32 cellular contexts compared by ENCODE assay signal in the genomic region with DNA sequence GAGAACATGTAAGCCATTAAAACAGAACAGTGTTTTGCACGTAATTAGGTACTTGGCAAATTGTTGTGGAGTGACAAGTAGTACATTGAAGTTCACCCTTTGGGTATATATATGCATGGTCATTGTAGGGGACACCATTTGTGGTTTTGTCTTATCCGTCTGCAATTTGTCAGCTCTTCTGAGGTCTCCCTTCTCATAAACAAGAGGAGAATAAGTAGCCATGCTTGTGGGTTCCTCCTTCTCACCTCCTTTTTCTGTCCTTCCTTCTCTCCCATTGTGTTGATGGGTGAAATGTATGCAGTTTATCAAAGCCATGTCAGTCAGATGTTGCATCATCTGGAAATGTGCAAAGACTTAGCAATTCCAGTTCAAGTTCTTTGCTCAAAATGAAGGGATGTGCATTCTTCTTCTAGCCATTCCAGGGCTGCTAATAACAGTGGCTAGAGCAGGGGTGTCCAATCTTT.
A peak's percentile ranks its signal among the peaks of the same experiment; 100 is the strongest.
DNase-seq lines count a peak whose midpoint lies in the region; ATAC-seq and TF ChIP-seq lines count a peak whose summit lies in the region.
"Had no signal": no experiment of that assay in that cellular context is flagged by ENCODE, and none has a peak within 500 bp of the region (broad histone marks: within the 10 kb centered on the region; RNA-seq: fewer than 3 reads in every experiment).

No MANE protein-coding gene starts in this region.

- no peak overlapping the region for H2AFZ ChIP-seq in IMR-90 (replicated peaks; ENCODE audit: low read length, poor library complexity)
- H2AFZ ChIP-seq: PC-9 had no signal

- no peak overlapping the region for H3K56ac ChIP-seq in IMR-90 (ENCODE audit: extremely low read depth, insufficient read depth, low read length)

- no peak overlapping the region for H3K27ac ChIP-seq in IMR-90 (ENCODE audit: insufficient read depth, low read length)
- H3K27ac ChIP-seq: BLaER1, cardiac muscle cell, PC-9 had no signal

- in situ Hi-C loops in IMR-90 (cut with MboI; ENCODE audit: low sequenced_read_pairs), result no loop called here
- in situ Hi-C loops in HAP-1 (cut with MboI; ENCODE audit: low sequenced_read_pairs), result no loop called here

- H4K91ac ChIP-seq in IMR-90 (ENCODE audit: insufficient read depth, low read depth, low read length), result no peak overlapping the region

- no peak overlapping the region for H3K4ac ChIP-seq in IMR-90 (ENCODE audit: low read depth, low read length)

- no peak overlapping the region for H3K4me2 ChIP-seq in IMR-90 (ENCODE audit: low read depth, low read length)
- H3K4me2 ChIP-seq: BLaER1, PC-9 had no signal

- H3K27me3 ChIP-seq in IMR-90 (ENCODE audit: control insufficient read depth, insufficient read depth, low read length) (no peaks in the 10 kb centered on the region), HAP-1 (ENCODE audit: low read depth) (no peaks in the 10 kb centered on the region)
- H3K27me3 ChIP-seq: BLaER1, cardiac muscle cell, heart right ventricle had no signal

- intact Hi-C loops in IMR-90 (cut with micrococcal nuclease), result no loop called here

- no peak for ATAC-seq in IMR-90 (ENCODE audit: low read depth)
- ATAC-seq in WTC11, result no peak
- no peak for ATAC-seq in GM19351 (IDR thresholded peaks at IDR 0.05; ENCODE audit: unreplicated experiment)
- ATAC-seq: activated CD4-positive, CD25-positive, alpha-beta regulatory T cell treated with anti-CD3 and anti-CD28 coated beads, Interleukin-2, amount 50 U/mL, for 24 hours had no signal

- no peak overlapping the region for H3K23ac ChIP-seq in IMR-90 (ENCODE audit: low read depth, low read length)

- H3K9me3 Mint-ChIP-seq in WTC11, result no peaks in the 10 kb centered on the region
- H3K9me3 Mint-ChIP-seq: activated naive CD4-positive, alpha-beta T cell treated with anti-CD3 and anti-CD28 coated beads, Interleukin-2, amount 10 ng/mL, durations not matched to agents 7 days and 5 days; activated T-helper 1 cell treated with anti-CD3 and anti-CD28 coated beads, Interleukin-12 subunit alpha, Interleukin-12 subunit beta, Interleukin-2, Interleukin-4 antibody, amounts not matched to agents 30 ng/mL and 10 ng/mL and 1 ng/mL, durations not matched to agents 14 hours and 24 hours and 36 hours; endodermal cell had no signal

- H2AK9ac ChIP-seq in IMR-90 (replicated peaks; ENCODE audit: low read depth, low read length, poor library complexity), result no peak overlapping the region

- H3K4me1 ChIP-seq in IMR-90 (ENCODE audit: control insufficient read depth, insufficient read depth, low read length), result peaks cover under 1% of the 10 kb centered on the region; the same call in 1 of the 2 replicates
- H3K4me1 ChIP-seq in HAP-1, result peaks cover 27% of the 10 kb centered on the region
- H3K4me1 ChIP-seq: BLaER1 had no signal

- no peak for TF ChIP-seq CTCF in IMR-90 (conservative IDR thresholded peaks at IDR 0.05; ENCODE audit: low read depth, low read length)
- no peak for TF ChIP-seq CTCF in WTC11 (IDR thresholded peaks at IDR 0.05)

- H2BK5ac ChIP-seq in IMR-90 (ENCODE audit: low read depth, low read length, poor library complexity, severe bottlenecking), result no peak overlapping the region

- BruUV-seq in IMR-90 (replicated peaks; lab: Mats Ljungman, UMichigan), result no TSS peak

- dilution Hi-C loops in IMR-90 (cut with HindIII; ENCODE audit: low sequenced_read_pairs, unreplicated experiment), result no loop called here

- DNase-seq in AG08396 (ENCODE audit: low spot score) (peak; percentile 2), IMR-90 (peak; percentile 2), WTC11 (ENCODE audit: low spot score) (no peak), fibroblast of peridontal ligament (ENCODE audit: extremely low read depth) (peak; percentile 20), putamen (ENCODE audit: low spot score) (no peak), HAP-1 (ENCODE audit: low spot score in 2 of 2) (no peak)
- DNase-seq in activated naive CD4-positive, alpha-beta T cell (lab: John Stamatoyannopoulos, UW), result no peak
- DNase-seq: ACHN; activated CD4-positive, alpha-beta T cell treated with anti-CD3 and anti-CD28 coated beads, Interleukin-2, amount 50 U/mL, for 48 hours; activated CD8-positive, alpha-beta memory T cell treated with anti-CD3 and anti-CD28 coated beads, Interleukin-2, amount 50 U/mL, for 4 hours; activated naive CD4-positive, alpha-beta T cell treated with anti-CD3 and anti-CD28 coated beads, Interleukin-2, amount 10 ng/mL, durations not matched to agents 7 days and 5 days; anterior cingulate cortex; cortex of kidney; DMS79; endodermal cell; GF-D8; H7; heart right ventricle; KBM-7; NCI-H1694 treated with DMSO at 0.1 percent for 48 hours; NCI-H2171 treated with DMSO at 0.1 percent for 48 hours; NK-92 treated with Interleukin-12 subunit alpha and Interleukin-12 subunit beta, amount 100 ng/mL, for 24 hours; PC-9; posterior cingulate gyrus; SHP77 treated with DMSO at 0.1 percent for 48 hours; stimulated activated naive CD4-positive, alpha-beta T cell treated with Interleukin-2 at 50 U/mL for 16 hours; T-helper 9 cell had no signal

- H4K5ac ChIP-seq in IMR-90 (ENCODE audit: low read depth, low read length), result no peak overlapping the region

- H3K27ac Mint-ChIP-seq in WTC11, result 0 out of 2 replicates have a peak overlapping the region, but pooled peaks have one; percentile 15
- H3K27ac Mint-ChIP-seq: activated naive CD4-positive, alpha-beta T cell treated with anti-CD3 and anti-CD28 coated beads, Interleukin-2, amount 10 ng/mL, durations not matched to agents 7 days and 5 days; activated T-helper 1 cell treated with anti-CD3 and anti-CD28 coated beads, Interleukin-12 subunit alpha, Interleukin-12 subunit beta, Interleukin-2, Interleukin-4 antibody, amounts not matched to agents 30 ng/mL and 10 ng/mL and 1 ng/mL, durations not matched to agents 14 hours and 24 hours and 36 hours; endodermal cell had no signal

- H3K36me3 Mint-ChIP-seq in WTC11, result peaks cover 4% of the 10 kb centered on the region; the same call in 1 of the 2 replicates

- WGBS in IMR-90 (ENCODE audit: extremely low coverage in 2 of 2, insufficient read length in 1 of 2), 2 experiments, result no CpG with 5 or more reads among the region's 2 CpGs

- peaks cover 16 to 66% of the 10 kb centered on the region in 2 experiments for H3K79me1 ChIP-seq in IMR-90 (ENCODE audit: low read depth in 1 of 2, low read length in 2 of 2)

- no peaks in the 10 kb centered on the region; the same call in 1 of the 2 replicates for H3K36me3 ChIP-seq in IMR-90 (ENCODE audit: control insufficient read depth, insufficient read depth, low read length)
- peaks cover 7% of the 10 kb centered on the region for H3K36me3 ChIP-seq in HAP-1 (replicated peaks)

- H3K18ac ChIP-seq in IMR-90 (ENCODE audit: low read depth, low read length), result no peak overlapping the region

- 0 out of 2 replicates have a peak, but pooled peaks cover 2% of the 10 kb centered on the region for H3K9me1 ChIP-seq in IMR-90 (ENCODE audit: insufficient read depth, low read length)

- peaks cover 40% of the 10 kb centered on the region for H3K4me1 Mint-ChIP-seq in WTC11

- peaks cover 57% of the 10 kb centered on the region; the same call in 1 of the 2 replicates for H4K20me1 ChIP-seq in IMR-90 (ENCODE audit: insufficient read depth, low read length)

- POLR2A ChIA-PET in IMR-90 (lab: Charles Lee; ENCODE audit: unreplicated experiment), result no interaction called here
- POLR2A ChIA-PET in WTC11 (lab: Charles Lee), result no interaction called here

- no peak overlapping the region for H3K4me3 Mint-ChIP-seq in WTC11
- H3K4me3 Mint-ChIP-seq: activated naive CD4-positive, alpha-beta T cell treated with anti-CD3 and anti-CD28 coated beads, Interleukin-2, amount 10 ng/mL, durations not matched to agents 7 days and 5 days; activated T-helper 1 cell treated with anti-CD3 and anti-CD28 coated beads, Interleukin-12 subunit alpha, Interleukin-12 subunit beta, Interleukin-2, Interleukin-4 antibody, amounts not matched to agents 30 ng/mL and 10 ng/mL and 1 ng/mL, durations not matched to agents 14 hours and 24 hours and 36 hours; endodermal cell had no signal

- H2BK15ac ChIP-seq in IMR-90 (ENCODE audit: low read depth, low read length), result no peak overlapping the region

- H3K27me3 Mint-ChIP-seq in WTC11 (ENCODE audit: low read depth), result no peaks in the 10 kb centered on the region
- H3K27me3 Mint-ChIP-seq: activated naive CD4-positive, alpha-beta T cell treated with anti-CD3 and anti-CD28 coated beads, Interleukin-2, amount 10 ng/mL, durations not matched to agents 7 days and 5 days had no signal

- no peak overlapping the region for H3K4me3 ChIP-seq in IMR-90 (ENCODE audit: insufficient read depth, low read depth, low read length)
- H3K4me3 ChIP-seq in HAP-1, result no peak overlapping the region
- H3K4me3 ChIP-seq: BLaER1, cardiac muscle cell, heart right ventricle, PC-9 had no signal

- TF ChIP-seq POLR2A in IMR-90 (IDR thresholded peaks at IDR 0.05; ENCODE audit: low read depth, low read length), result no peak

- H2BK120ac ChIP-seq in IMR-90 (ENCODE audit: low read depth, low read length), result no peak overlapping the region

- no peak overlapping the region for H4K8ac ChIP-seq in IMR-90 (ENCODE audit: low read depth in 2 of 2, low read length in 2 of 2)

- TF ChIP-seq RAD21 in IMR-90 (IDR thresholded peaks at IDR 0.05; ENCODE audit: low read length), result no peak

- no peak overlapping the region for H3K14ac ChIP-seq in IMR-90 (replicated peaks; ENCODE audit: low read depth, low read length)

- H2AK5ac ChIP-seq in IMR-90 (ENCODE audit: low read depth, low read length), result no peak overlapping the region

- H3K9ac ChIP-seq in IMR-90 (ENCODE audit: low read depth, low read length), result no peak overlapping the region
- H3K9ac ChIP-seq: BLaER1 had no signal

- no peaks in the 10 kb centered on the region for H3K9me3 ChIP-seq in IMR-90 (ENCODE audit: control insufficient read depth, insufficient read depth, low read length)
- H3K9me3 ChIP-seq in HAP-1, result no peaks in the 10 kb centered on the region
- H3K9me3 ChIP-seq: BLaER1, heart right ventricle had no signal

- CTCF ChIA-PET in IMR-90 (lab: Yijun Ruan, JAX) (no interaction called here), WTC11 (lab: Charles Lee) (no interaction called here)

- no peak overlapping the region for H2BK20ac ChIP-seq in IMR-90 (ENCODE audit: low read depth, low read length)

TF ChIP-seq in IMR-90, 13 proteins besides CTCF, POLR2A, EP300 and RAD21:
- TF ChIP-seq BHLHE40 (IDR thresholded peaks at IDR 0.05; ENCODE audit: low read depth, low read length) (no peak), CEBPB (IDR thresholded peaks at IDR 0.05; ENCODE audit: low read depth, low read length) (peak; percentile 77)

TF ChIP-seq in WTC11, 78 proteins besides CTCF, POLR2A, EP300 and RAD21 (continues in another document):
- TF ChIP-seq GABPB1 (CRISPR knock-in tag; IDR thresholded peaks at IDR 0.05), result peak; percentile 39; the same call in 1 of the 2 replicates

Comparison
In these comparisons a context has a peak if more than half of its experiments do, and no peak if none do; other contexts are left out.
1. DNase-seq: peak in AG08396 (single experiment), IMR-90 (single experiment) and fibroblast of peridontal ligament (single experiment); none in WTC11 (single experiment), putamen (single experiment), activated naive CD4-positive, alpha-beta T cell (0 of 4) and HAP-1 (0 of 2).